Comparison of ENCODE assay signal across 16 cellular contexts in the genomic region with DNA sequence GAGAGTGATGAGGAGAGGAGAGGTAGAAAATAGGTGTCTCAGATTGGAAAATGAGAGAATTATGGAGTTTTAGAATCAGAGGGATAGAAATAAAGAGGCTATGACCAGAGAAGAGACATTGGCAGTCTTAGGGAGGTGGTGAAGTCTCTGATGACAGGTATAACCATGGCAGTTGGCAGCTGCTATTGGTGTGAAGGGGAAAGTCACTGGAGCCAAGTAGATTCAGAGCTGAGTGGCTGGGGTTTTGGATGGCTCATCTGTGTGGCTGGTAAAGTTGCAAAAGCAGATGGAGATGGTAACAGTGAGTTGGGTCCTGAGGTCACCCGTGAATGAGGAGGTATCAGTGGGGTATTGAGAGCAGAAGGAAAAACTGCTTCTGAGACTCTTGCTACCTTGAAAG. TPM values are rescaled to one million over a fixed set of nuclear protein-coding genes. Genes with fewer than 3 reads are reported as not detected.
A peak's percentile ranks its signal among the peaks of the same experiment; 100 is the strongest.
DNase-seq lines count a peak whose midpoint lies in the region; ATAC-seq, FAIRE-seq and TF ChIP-seq lines count a peak whose summit lies in the region.
"Had no signal": no experiment of that assay in that cellular context is flagged by ENCODE, and none has a peak within 500 bp of the region (broad histone marks: within the 10 kb centered on the region; RNA-seq: fewer than 3 reads in every experiment).

No MANE protein-coding gene starts in this region.

- peak; percentile 70 for ATAC-seq in Right ventricle myocardium inferior
- ATAC-seq in activated T-helper 17 cell treated with anti-CD3 and anti-CD28 coated beads, Interleukin-2, amount 50 U/mL, for 72 hours (replicated peaks), result no peak
- peak; percentile 31 to 63 for ATAC-seq in right cardiac atrium
- ATAC-seq in psoas muscle, result peak; percentile 60 to 87 (median 78)
- ATAC-seq in pancreas, result no peak
- ATAC-seq: GM12878, HCT116 had no signal

- no peak overlapping the region for H3K27ac ChIP-seq in right atrium auricular region
- no peak overlapping the region for H3K27ac ChIP-seq in right cardiac atrium (ENCODE audit: low read length)
- H3K27ac ChIP-seq in psoas muscle, result no peak overlapping the region
- H3K27ac ChIP-seq in pancreas, result no peak overlapping the region
- H3K27ac ChIP-seq: BLaER1 treated with 17β-estradiol and CSF1 and Interleukin-3, amounts not matched to agents 10 nM and 100 nM; GM23248 had no signal

- WGBS in right cardiac atrium, result 75% methylated on average over 1 of the region's 1 CpG
- WGBS in psoas muscle, 3 donors, result 47 to 60% (median 48%) methylated on average over 1 of the region's 1 CpG
- WGBS in pancreas, 2 donors, result 90 to 100% methylated on average over 1 of the region's 1 CpG

- peaks cover 0 to 15% of the 10 kb centered on the region in 2 donors for H3K4me1 ChIP-seq in right atrium auricular region
- H3K4me1 ChIP-seq in right cardiac atrium (ENCODE audit: control insufficient read depth, insufficient read depth, low read length), result no peaks in the 10 kb centered on the region
- H3K4me1 ChIP-seq in psoas muscle, result peaks cover 21% of the 10 kb centered on the region
- H3K4me1 ChIP-seq in pancreas, result no peaks in the 10 kb centered on the region

- peaks cover 37% of the 10 kb centered on the region for H3K36me3 Mint-ChIP-seq in activated T-helper 17 cell treated with anti-CD3 and anti-CD28 coated beads, Interleukin-2, amount 50 U/mL, for 72 hours (ENCODE audit: low read depth)
- peaks cover 2% of the 10 kb centered on the region for H3K36me3 Mint-ChIP-seq in mesothelial cell of epicardium

- DNase-seq in Right ventricle myocardium inferior (ENCODE audit: missing footprints) (no peak), right atrium auricular region (ENCODE audit: low spot score) (no peak), right cardiac atrium (no peak), psoas muscle (no peak), mesothelial cell of epicardium (ENCODE audit: low spot score in 2 of 2, unreplicated experiment in 2 of 2) (no peak), pancreas (no peak)
- DNase-seq: ACHN; Calu3; CD4-positive, CD25-positive, alpha-beta regulatory T cell; DMS 273 treated with DMSO at 0.1 percent for 48 hours; GM23248 had no signal

- H3K27me3 ChIP-seq in right atrium auricular region, result no peaks in the 10 kb centered on the region
- H3K27me3 ChIP-seq in right cardiac atrium (ENCODE audit: control insufficient read depth, insufficient read depth), result no peaks in the 10 kb centered on the region
- H3K27me3 ChIP-seq in psoas muscle (ENCODE audit: insufficient read depth in 3 of 3, low read length in 2 of 3), result no peaks in the 10 kb centered on the region
- no peaks in the 10 kb centered on the region for H3K27me3 ChIP-seq in pancreas
- H3K27me3 ChIP-seq: BLaER1 treated with 17β-estradiol and CSF1 and Interleukin-3, amounts not matched to agents 10 nM and 100 nM had no signal

- no peak for FAIRE-seq in pancreas (lab: Jason Lieb, UNC)
- FAIRE-seq: GM12878, H54 had no signal

- peaks cover 5% of the 10 kb centered on the region for H3K36me3 ChIP-seq in right atrium auricular region
- peaks cover 2 to 32% of the 10 kb centered on the region in 2 donors for H3K36me3 ChIP-seq in psoas muscle (ENCODE audit: insufficient read depth in 1 of 2, low read depth in 1 of 2)
- peaks cover 0 to 2% (median 0%) of the 10 kb centered on the region in 3 donors for H3K36me3 ChIP-seq in pancreas

- intact Hi-C loops in Right ventricle myocardium inferior (cut with DNase I), result no loop called here
- intact Hi-C loops in right cardiac atrium (cut with DNase I), result no loop called here
- intact Hi-C loops in psoas muscle (cut with DNase I), result loop anchor here in 1 of 2 donors (5.0 kb wide), 1 partner anchor 36 kb away; no protein-coding TSS in a partner anchor
- intact Hi-C loops in pancreas (cut with DNase I), result no loop called here

- no peaks in the 10 kb centered on the region for H3K4me1 Mint-ChIP-seq in activated T-helper 17 cell treated with anti-CD3 and anti-CD28 coated beads, Interleukin-2, amount 50 U/mL, for 72 hours
- no peaks in the 10 kb centered on the region for H3K4me1 Mint-ChIP-seq in mesothelial cell of epicardium

- H3K4me3 ChIP-seq in right atrium auricular region (no peak overlapping the region), right cardiac atrium (ENCODE audit: low read length) (no peak overlapping the region), psoas muscle (no peak overlapping the region), pancreas (no peak overlapping the region)
- H3K4me3 ChIP-seq: BLaER1 treated with 17β-estradiol and CSF1 and Interleukin-3, amounts not matched to agents 10 nM and 100 nM; GM12878; GM23248 had no signal

- peak overlapping the region; percentile 1 for H3K27ac Mint-ChIP-seq in activated T-helper 17 cell treated with anti-CD3 and anti-CD28 coated beads, Interleukin-2, amount 50 U/mL, for 72 hours
- H3K27ac Mint-ChIP-seq in mesothelial cell of epicardium, result no peak overlapping the region

- no peak overlapping the region for H3K4me3 Mint-ChIP-seq in activated T-helper 17 cell treated with anti-CD3 and anti-CD28 coated beads, Interleukin-2, amount 50 U/mL, for 72 hours
- no peak overlapping the region for H3K4me3 Mint-ChIP-seq in mesothelial cell of epicardium
- H3K4me3 Mint-ChIP-seq: CD4-positive, CD25-positive, alpha-beta regulatory T cell had no signal

- no peaks in the 10 kb centered on the region for H3K27me3 Mint-ChIP-seq in activated T-helper 17 cell treated with anti-CD3 and anti-CD28 coated beads, Interleukin-2, amount 50 U/mL, for 72 hours
- H3K27me3 Mint-ChIP-seq in mesothelial cell of epicardium (ENCODE audit: low read depth), result no peaks in the 10 kb centered on the region
- H3K27me3 Mint-ChIP-seq: CD4-positive, CD25-positive, alpha-beta regulatory T cell had no signal

- no peaks in the 10 kb centered on the region for H3K9me3 Mint-ChIP-seq in activated T-helper 17 cell treated with anti-CD3 and anti-CD28 coated beads, Interleukin-2, amount 50 U/mL, for 72 hours
- H3K9me3 Mint-ChIP-seq in mesothelial cell of epicardium, result peaks cover 4% of the 10 kb centered on the region
- H3K9me3 Mint-ChIP-seq: CD4-positive, CD25-positive, alpha-beta regulatory T cell had no signal

- TF ChIP-seq CTCF in right atrium auricular region (IDR thresholded peaks at IDR 0.05) (no peak), psoas muscle (IDR thresholded peaks at IDR 0.05) (no peak), mesothelial cell of epicardium (IDR thresholded peaks at IDR 0.05; ENCODE audit: unreplicated experiment) (no peak), pancreas (IDR thresholded peaks at IDR 0.05) (no peak)

- H3K9me3 ChIP-seq in right atrium auricular region (no peaks in the 10 kb centered on the region), right cardiac atrium (ENCODE audit: control insufficient read depth, low read length) (no peaks in the 10 kb centered on the region), psoas muscle (no peaks in the 10 kb centered on the region), pancreas (no peaks in the 10 kb centered on the region)

RNA-seq across cellular contexts. Expression of gene ANAPC4, which starts 46.5 kb away (rescaled TPM):
- total RNA-seq in Right ventricle myocardium inferior (13.5 TPM), right atrium auricular region (10 to 100 TPM in 1 of 2 donors, 1 to 10 TPM in 1; 9.9 to 10.3 TPM), right cardiac atrium (10 to 100 TPM; 13.9 to 16.0 (median 15.4) TPM), psoas muscle (10 to 100 TPM in 3 of 4 donors, 1 to 10 TPM in 1; 9.0 to 14.7 (median 12.6) TPM), mesothelial cell of epicardium (31.9 to 35.8 TPM (median 35.6 TPM) in 3 replicates), pancreas (10 to 100 TPM in 5 of 6 donors, 1 to 10 TPM in 1; 9.0 to 17.6 (median 13.7) TPM)
- 10 to 100 TPM; 34.9 to 54.4 TPM for total RNA-seq in activated T-helper 17 cell treated with anti-CD3 and anti-CD28 coated beads, Interleukin-2, amount 50 U/mL, for 72 hours
- polyA plus RNA-seq in right cardiac atrium (10.3 TPM), psoas muscle (10 to 100 TPM; 13.5 to 20.1 (median 13.7) TPM), pancreas (10 to 100 TPM; 20.3 to 39.9 TPM)

Comparison
In these comparisons a context has a peak if more than half of its experiments do, and no peak if none do; other contexts are left out.
1. ATAC-seq: peak in Right ventricle myocardium inferior (single experiment), right cardiac atrium (2 of 2) and psoas muscle (4 of 4); none in activated T-helper 17 cell treated with anti-CD3 and anti-CD28 coated beads, Interleukin-2, amount 50 U/mL, for 72 hours (single experiment) and pancreas (0 of 4).